In genomic region chr6:167464177-167464576, GRCh38 we compare ENCODE assay signal across 19 cellular contexts.
A peak's percentile ranks its signal among the peaks of the same experiment; 100 is the strongest.
DNase-seq lines count a peak whose midpoint lies in the region; ATAC-seq and TF ChIP-seq lines count a peak whose summit lies in the region.
"Had no signal": no experiment of that assay in that cellular context is flagged by ENCODE, and none has a peak within 500 bp of the region (broad histone marks: within the 10 kb centered on the region; RNA-seq: fewer than 3 reads in every experiment).

No MANE protein-coding gene starts in this region.

- H3K36me3 Mint-ChIP-seq in immature natural killer cell, result no peaks in the 10 kb centered on the region
- H3K36me3 Mint-ChIP-seq: CD4-positive, CD25-positive, alpha-beta regulatory T cell; CD8-positive, alpha-beta T cell had no signal

- H3K4me3 ChIP-seq in left ventricle myocardium inferior (no peak overlapping the region), heart right ventricle (no peak overlapping the region), right atrium auricular region (no peak overlapping the region)
- H3K4me3 ChIP-seq: BLaER1, GM23248 had no signal

- H3K27me3 ChIP-seq in left ventricle myocardium inferior (ENCODE audit: low read depth) (peaks cover 17% of the 10 kb centered on the region), heart right ventricle (no peaks in the 10 kb centered on the region), right atrium auricular region (no peaks in the 10 kb centered on the region)
- H3K27me3 ChIP-seq: BLaER1 had no signal

- peaks cover 2% of the 10 kb centered on the region for H3K4me1 ChIP-seq in left ventricle myocardium inferior
- peaks cover 0 to 7% (median 4%) of the 10 kb centered on the region in 9 donors for H3K4me1 ChIP-seq in heart right ventricle
- peaks cover 0 to 2% of the 10 kb centered on the region in 2 donors for H3K4me1 ChIP-seq in right atrium auricular region
- H3K4me1 ChIP-seq: Caco-2 had no signal

- no peak overlapping the region for H3K27ac ChIP-seq in left ventricle myocardium inferior (replicated peaks)
- no peak overlapping the region for H3K27ac ChIP-seq in heart right ventricle
- no peak overlapping the region for H3K27ac ChIP-seq in right atrium auricular region
- H3K27ac ChIP-seq: 22Rv1, BLaER1, C4-2B, GM23248 had no signal

- peak; percentile 88 for ATAC-seq in Right ventricle myocardium inferior
- ATAC-seq in heart right ventricle, result peak; percentile 48 to 93 (median 67)
- no peak for ATAC-seq in HG03469 (IDR thresholded peaks at IDR 0.05; ENCODE audit: unreplicated experiment)
- ATAC-seq: CD8-positive, alpha-beta T cell had no signal

- no peak overlapping the region for H3K27ac Mint-ChIP-seq in immature natural killer cell
- H3K27ac Mint-ChIP-seq: B cell; CD4-positive, CD25-positive, alpha-beta regulatory T cell; CD8-positive, alpha-beta T cell had no signal

- WGBS in heart right ventricle, 2 donors, result 55 to 66% methylated on average over 7 of the region's 7 CpGs

- H3K4me1 Mint-ChIP-seq in immature natural killer cell, result no peaks in the 10 kb centered on the region
- H3K4me1 Mint-ChIP-seq: B cell; CD4-positive, CD25-positive, alpha-beta regulatory T cell had no signal

- no peaks in the 10 kb centered on the region for H3K9me3 ChIP-seq in left ventricle myocardium inferior (replicated peaks)
- no peaks in the 10 kb centered on the region for H3K9me3 ChIP-seq in heart right ventricle
- H3K9me3 ChIP-seq in right atrium auricular region, result no peaks in the 10 kb centered on the region
- H3K9me3 ChIP-seq: BLaER1, Caco-2 had no signal

- DNase-seq in Right ventricle myocardium inferior (ENCODE audit: missing footprints) (no peak), left ventricle myocardium inferior (no peak), heart right ventricle (peak in 1 of 2 donors; percentile 21), right atrium auricular region (ENCODE audit: low spot score) (peak; percentile 9), SKM-1 (lab: John Stamatoyannopoulos, UW; ENCODE audit: unreplicated experiment) (no peak), immature natural killer cell (no peak)
- DNase-seq: Caco-2; CD4-positive, CD25-positive, alpha-beta regulatory T cell; CD8-positive, alpha-beta T cell; DMS153; DND-41; H7; HCEC 1CT had no signal

- no peak overlapping the region for H3K4me3 Mint-ChIP-seq in immature natural killer cell
- H3K4me3 Mint-ChIP-seq: B cell; CD4-positive, CD25-positive, alpha-beta regulatory T cell; CD8-positive, alpha-beta T cell had no signal

- intact Hi-C loops in Right ventricle myocardium inferior (cut with DNase I), result no loop called here
- intact Hi-C loops in left ventricle myocardium inferior (cut with micrococcal nuclease), result no loop called here
- intact Hi-C loops in heart right ventricle (cut with DNase I), result no loop called here

- TF ChIP-seq CTCF in left ventricle myocardium inferior (IDR thresholded peaks at IDR 0.05; ENCODE audit: borderline replicate concordance) (no peak), heart right ventricle (IDR thresholded peaks at IDR 0.05) (no peak), right atrium auricular region (IDR thresholded peaks at IDR 0.05) (no peak)

- H3K9me3 Mint-ChIP-seq in immature natural killer cell, result no peaks in the 10 kb centered on the region
- H3K9me3 Mint-ChIP-seq: CD4-positive, CD25-positive, alpha-beta regulatory T cell; CD8-positive, alpha-beta T cell had no signal

- H3K36me3 ChIP-seq in left ventricle myocardium inferior, result no peaks in the 10 kb centered on the region
- no peaks in the 10 kb centered on the region for H3K36me3 ChIP-seq in heart right ventricle
- H3K36me3 ChIP-seq in right atrium auricular region, result no peaks in the 10 kb centered on the region
- H3K36me3 ChIP-seq: BLaER1 had no signal

- peaks cover 0 to 8% (median 1%) of the 10 kb centered on the region in 3 donors for H3K27me3 Mint-ChIP-seq in immature natural killer cell (ENCODE audit: low read depth in 3 of 3)
